Comparison of ENCODE assay signal across 8 cellular contexts in the genomic region with DNA sequence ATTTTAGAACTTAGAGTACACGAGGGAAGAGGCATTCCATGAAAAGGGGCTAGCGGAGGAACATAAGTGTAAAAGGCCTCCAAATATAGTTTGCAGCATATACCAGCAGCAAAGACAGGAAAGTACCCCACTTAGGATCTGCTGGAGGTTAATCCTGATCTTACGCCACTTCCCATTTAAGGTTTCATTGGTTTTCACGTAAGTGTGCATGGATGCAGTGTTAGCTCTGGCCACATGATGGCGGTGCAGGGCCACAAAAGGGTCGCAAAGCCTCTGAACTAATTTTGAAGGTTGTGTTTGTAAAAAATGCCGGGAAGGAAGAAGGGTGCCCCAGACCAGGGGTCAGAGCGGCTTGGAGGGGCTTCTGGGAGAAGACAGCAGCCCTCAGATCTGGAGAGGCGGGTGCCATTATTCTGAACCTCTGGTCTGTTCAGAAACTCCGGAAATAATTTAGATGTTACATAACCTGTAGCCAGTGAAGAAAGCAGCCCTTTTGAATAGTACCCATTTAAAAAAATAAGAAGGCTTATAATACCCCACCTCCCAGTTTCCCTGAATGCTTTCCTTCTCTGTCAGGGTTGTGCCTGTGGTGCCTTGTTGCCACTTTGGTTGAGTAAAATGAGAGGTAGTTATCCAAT. TPM values are rescaled to one million over a fixed set of nuclear protein-coding genes. Genes with fewer than 3 reads are reported as not detected.
DNase-seq lines count a peak whose midpoint lies in the region; ATAC-seq and TF ChIP-seq lines count a peak whose summit lies in the region.

No MANE protein-coding gene starts in this region.

- TF ChIP-seq POLR2A in suprapubic skin (IDR thresholded peaks at IDR 0.05), result no peak

- peak; percentile 31 for DNase-seq in Daoy (ENCODE audit: low read depth)
- peak; percentile 59 for DNase-seq in KG1 (lab: John Stamatoyannopoulos, UW)
- DNase-seq in PC-3, result peak; percentile 64
- DNase-seq in activated T-helper 1 cell treated with anti-CD3 and anti-CD28 coated beads, Interleukin-12 subunit alpha, Interleukin-12 subunit beta, Interleukin-2, Interleukin-4 antibody, amounts not matched to agents 30 ng/mL and 10 ng/mL and 1 ng/mL, durations not matched to agents 14 hours and 24 hours and 36 hours (ENCODE audit: low spot score), result peak; percentile 20
- peak; percentile 57 for DNase-seq in fibroblast of the conjunctiva (ENCODE audit: low read depth)
- DNase-seq in neural crest cell (ENCODE audit: low read depth, low spot score), result peak; percentile 67
- peak; percentile 80 to 88 for DNase-seq in suprapubic skin (ENCODE audit: low spot score in 2 of 2)

- CTCF ChIA-PET in PC-3 (lab: Charles Lee), result no interaction called here

- BruUV-seq in PC-3 (replicated peaks; lab: Mats Ljungman, UMichigan), result no TSS peak

- H3K27me3 ChIP-seq in PC-3 (ENCODE audit: low read length), result no peaks in the 10 kb centered on the region
- peaks cover 22% of the 10 kb centered on the region for H3K27me3 ChIP-seq in suprapubic skin

- no peaks in the 10 kb centered on the region for H3K36me3 Mint-ChIP-seq in activated T-helper 1 cell treated with anti-CD3 and anti-CD28 coated beads, Interleukin-12 subunit alpha, Interleukin-12 subunit beta, Interleukin-2, Interleukin-4 antibody, amounts not matched to agents 30 ng/mL and 10 ng/mL and 1 ng/mL, durations not matched to agents 14 hours and 24 hours and 36 hours (ENCODE audit: low read depth)
- no peaks in the 10 kb centered on the region for H3K36me3 Mint-ChIP-seq in neural crest cell (ENCODE audit: low read depth)

- TF ChIP-seq EP300 in suprapubic skin (IDR thresholded peaks at IDR 0.05), result no peak

- ATAC-seq in GM21825 (IDR thresholded peaks at IDR 0.05; ENCODE audit: unreplicated experiment) (peak; percentile 86), PC-3 (peak; percentile 33; the same call in 1 of the 2 replicates)

- H3K4me2 ChIP-seq in PC-3 (ENCODE audit: low read length), result peak overlapping the region; percentile 60; the same call in 1 of the 2 replicates

- POLR2A ChIA-PET in PC-3 (lab: Charles Lee; ENCODE audit: unreplicated experiment), result no interaction called here

- H3F3A ChIP-seq in PC-3 (ENCODE audit: low read length, unreplicated experiment), result no peaks in the 10 kb centered on the region

- no peaks in the 10 kb centered on the region for H3K9me3 Mint-ChIP-seq in activated T-helper 1 cell treated with anti-CD3 and anti-CD28 coated beads, Interleukin-12 subunit alpha, Interleukin-12 subunit beta, Interleukin-2, Interleukin-4 antibody, amounts not matched to agents 30 ng/mL and 10 ng/mL and 1 ng/mL, durations not matched to agents 14 hours and 24 hours and 36 hours
- no peaks in the 10 kb centered on the region for H3K9me3 Mint-ChIP-seq in neural crest cell

- H3K36me3 ChIP-seq in PC-3 (ENCODE audit: low read depth, low read length), result no peaks in the 10 kb centered on the region
- H3K36me3 ChIP-seq in suprapubic skin, result no peaks in the 10 kb centered on the region

- H3K4me3 Mint-ChIP-seq in activated T-helper 1 cell treated with anti-CD3 and anti-CD28 coated beads, Interleukin-12 subunit alpha, Interleukin-12 subunit beta, Interleukin-2, Interleukin-4 antibody, amounts not matched to agents 30 ng/mL and 10 ng/mL and 1 ng/mL, durations not matched to agents 14 hours and 24 hours and 36 hours, result no peak overlapping the region
- peak overlapping the region; percentile 7 for H3K4me3 Mint-ChIP-seq in neural crest cell

- 3% methylated on average over 10 of the region's 10 CpGs for WGBS in suprapubic skin

- no peaks in the 10 kb centered on the region for H4K20me1 ChIP-seq in PC-3 (ENCODE audit: low read length)

- H3K4me1 ChIP-seq in PC-3 (ENCODE audit: insufficient read depth, low read length), result no peaks in the 10 kb centered on the region
- peaks cover 20% of the 10 kb centered on the region for H3K4me1 ChIP-seq in suprapubic skin

- peaks cover 5% of the 10 kb centered on the region for H3K27me3 Mint-ChIP-seq in activated T-helper 1 cell treated with anti-CD3 and anti-CD28 coated beads, Interleukin-12 subunit alpha, Interleukin-12 subunit beta, Interleukin-2, Interleukin-4 antibody, amounts not matched to agents 30 ng/mL and 10 ng/mL and 1 ng/mL, durations not matched to agents 14 hours and 24 hours and 36 hours (ENCODE audit: insufficient read depth)
- H3K27me3 Mint-ChIP-seq in neural crest cell (ENCODE audit: low read depth), result peaks cover 5% of the 10 kb centered on the region

- H3K27ac ChIP-seq in PC-3 (ENCODE audit: low read length) (no peak overlapping the region), suprapubic skin (peak overlapping the region; percentile 17)

- no peak overlapping the region for H3K27ac Mint-ChIP-seq in activated T-helper 1 cell treated with anti-CD3 and anti-CD28 coated beads, Interleukin-12 subunit alpha, Interleukin-12 subunit beta, Interleukin-2, Interleukin-4 antibody, amounts not matched to agents 30 ng/mL and 10 ng/mL and 1 ng/mL, durations not matched to agents 14 hours and 24 hours and 36 hours
- H3K27ac Mint-ChIP-seq in neural crest cell (ENCODE audit: unreplicated experiment), result no peak overlapping the region

- intact Hi-C loops in PC-3 (cut with micrococcal nuclease), result no loop called here
- intact Hi-C loops in activated T-helper 1 cell treated with anti-CD3 and anti-CD28 coated beads, Interleukin-12 subunit alpha, Interleukin-12 subunit beta, Interleukin-2, Interleukin-4 antibody, amounts not matched to agents 30 ng/mL and 10 ng/mL and 1 ng/mL, durations not matched to agents 14 hours and 24 hours and 36 hours (cut with micrococcal nuclease), result no loop called here

- H3K9ac ChIP-seq in PC-3 (ENCODE audit: low read length), result no peak overlapping the region

- no peaks in the 10 kb centered on the region for H3K79me2 ChIP-seq in PC-3 (ENCODE audit: low read length)

- TF ChIP-seq CTCF in PC-3 (conservative IDR thresholded peaks at IDR 0.05; ENCODE audit: low read depth, low read length) (peak; percentile 86), neural crest cell (conservative IDR thresholded peaks at IDR 0.05) (peak; percentile 98), suprapubic skin (IDR thresholded peaks at IDR 0.05) (peak; percentile 70 to 86)

- H3K4me1 Mint-ChIP-seq in activated T-helper 1 cell treated with anti-CD3 and anti-CD28 coated beads, Interleukin-12 subunit alpha, Interleukin-12 subunit beta, Interleukin-2, Interleukin-4 antibody, amounts not matched to agents 30 ng/mL and 10 ng/mL and 1 ng/mL, durations not matched to agents 14 hours and 24 hours and 36 hours (ENCODE audit: low read depth), result peaks cover 9% of the 10 kb centered on the region
- H3K4me1 Mint-ChIP-seq in neural crest cell, result peaks cover 18% of the 10 kb centered on the region

- H2AFZ ChIP-seq in PC-3 (ENCODE audit: low read length), result peak overlapping the region; percentile 50

- H3K9me2 ChIP-seq in PC-3 (replicated peaks; ENCODE audit: low read length), result no peaks in the 10 kb centered on the region

- H3K4me3 ChIP-seq in PC-3 (ENCODE audit: low read length) (0 out of 2 replicates have a peak overlapping the region, but pooled peaks have one; percentile 27), suprapubic skin (peak overlapping the region; percentile 31)

- H3K9me3 ChIP-seq in PC-3 (ENCODE audit: low read length) (no peaks in the 10 kb centered on the region), suprapubic skin (no peaks in the 10 kb centered on the region)

RNA-seq across cellular contexts. Expression of gene TLR4, which starts 59.5 kb away (rescaled TPM):
- total RNA-seq in Daoy (2014; rRNA removed; shearing (Covaris generic)), result 0.11 and 0.48 TPM in 2 replicates
- total RNA-seq in PC-3 (2014; rRNA removed) (0.06 TPM in 1 of 2 replicates, not detected in the other), neural crest cell (1.3 and 2.2 TPM in 2 replicates), suprapubic skin (10 to 100 TPM in 1 of 4 donors, 1 to 10 TPM in 3; 3.4 to 10.5 (median 6.5) TPM)
- total RNA-seq in activated T-helper 1 cell treated with anti-CD3 and anti-CD28 coated beads, Interleukin-12 subunit alpha, Interleukin-12 subunit beta, Interleukin-2, Interleukin-4 antibody, amounts not matched to agents 30 ng/mL and 10 ng/mL and 1 ng/mL, durations not matched to agents 14 hours and 24 hours and 36 hours, result not detected in 2 replicates

Comparison
In these comparisons a context has a peak if more than half of its experiments do, and no peak if none do; other contexts are left out.
1. DNase-seq: peak in every context shown above with its lines; median percentile 84 in suprapubic skin; 67 in neural crest cell; 64 in PC-3; 59 in KG1; 57 in fibroblast of the conjunctiva; 31 in Daoy; 20 in activated T-helper 1 cell treated with anti-CD3 and anti-CD28 coated beads, Interleukin-12 subunit alpha, Interleukin-12 subunit beta, Interleukin-2, Interleukin-4 antibody, amounts not matched to agents 30 ng/mL and 10 ng/mL and 1 ng/mL, durations not matched to agents 14 hours and 24 hours and 36 hours.